23 cellular contexts compared by ENCODE assay signal in the genomic region with DNA sequence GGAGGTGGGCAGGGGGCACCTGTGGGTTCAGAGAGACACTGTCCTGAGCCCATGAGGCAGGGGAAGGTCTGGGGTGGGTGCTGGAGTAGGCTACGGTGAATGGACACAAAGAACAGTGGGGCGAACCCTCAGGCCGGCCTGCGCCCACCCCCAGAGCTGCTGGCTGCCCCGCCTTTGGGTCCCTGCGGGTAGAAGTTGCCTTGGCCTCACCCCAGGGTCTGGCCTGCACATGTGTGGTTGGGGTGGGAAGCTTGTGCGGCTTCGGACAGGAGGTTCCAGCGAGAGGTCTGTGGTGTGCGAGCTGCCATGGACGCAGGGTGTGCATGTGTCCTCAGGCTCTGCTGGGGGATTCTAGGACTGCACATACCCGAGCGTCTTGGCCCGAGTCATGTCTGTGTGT.
"Had no signal": no experiment of that assay in that cellular context is flagged by ENCODE, and none has a peak within 500 bp of the region (broad histone marks: within the 10 kb centered on the region; RNA-seq: fewer than 3 reads in every experiment).

No MANE protein-coding gene starts in this region.

- H3K9me3 ChIP-seq: adrenal gland, breast epithelium, MG63, SJSA1 had no signal

- DNase-seq: activated CD4-positive, alpha-beta T cell treated with anti-CD3 and anti-CD28 coated beads for 36 hours; activated CD8-positive, alpha-beta memory T cell treated with anti-CD3 and anti-CD28 coated beads, Interleukin-2, amount 50 U/mL, for 48 hours; activated CD8-positive, alpha-beta T cell treated with anti-CD3 and anti-CD28 coated beads, Interleukin-2, amount 10 ng/mL, durations not matched to agents 7 days and 5 days; activated naive CD4-positive, alpha-beta T cell treated with anti-CD3 and anti-CD28 coated beads, Interleukin-2, amount 50 U/mL, for 16 hours; activated naive CD8-positive, alpha-beta T cell treated with anti-CD3 and anti-CD28 coated beads, Interleukin-2, amount 10 ng/mL, durations not matched to agents 7 days and 5 days; activated T-cell treated with anti-CD3 and anti-CD28 coated beads, Interleukin-2, amount 50 U/mL, for 1 hour; adrenal gland; anterior cingulate cortex; caudate nucleus; MG63; MV-4-11; NCI-H1105 treated with DMSO at 0.1 percent for 48 hours; NCI-H1436 treated with DMSO at 0.1 percent for 48 hours; NCI-H187; NCI-H2081; NCI-H510A treated with DMSO at 0.1 percent for 48 hours; PC-3; SHP77; T-cell had no signal

- H3K4me3 ChIP-seq: adrenal gland, breast epithelium, MG63, SJSA1 had no signal

- FAIRE-seq: RCC 7860 had no signal

- H3K27ac ChIP-seq: adrenal gland, breast epithelium, SJSA1, VCaP had no signal

- H3K36me3 ChIP-seq: adrenal gland, breast epithelium, MG63, SJSA1 had no signal

- ATAC-seq: activated CD4-positive, alpha-beta T cell treated with anti-CD3 and anti-CD28 coated beads for 36 hours; activated CD8-positive, alpha-beta T cell treated with anti-CD3 and anti-CD28 coated beads, Interleukin-2, amount 10 ng/mL, durations not matched to agents 7 days and 5 days; PC-3; T-cell had no signal

- H3K4me1 ChIP-seq: adrenal gland, breast epithelium, SJSA1 had no signal
